ENCODE assay signal across 24 cellular contexts in genomic region chr1:6622396-6623152, GRCh38. TPM values are rescaled to one million over a fixed set of nuclear protein-coding genes. Genes with fewer than 3 reads are reported as not detected.
DNase-seq lines count a peak whose midpoint lies in the region; ATAC-seq and TF ChIP-seq lines count a peak whose summit lies in the region.
"Had no signal": no experiment of that assay in that cellular context is flagged by ENCODE, and none has a peak within 500 bp of the region (broad histone marks: within the 10 kb centered on the region; RNA-seq: fewer than 3 reads in every experiment).

No MANE protein-coding gene starts in this region.

- H3K79me2 ChIP-seq in parathyroid adenoma, result peaks cover 15% of the 10 kb centered on the region

- intact Hi-C loops in naive thymus-derived CD4-positive, alpha-beta T cell (cut with micrococcal nuclease), result no loop called here

- H3K27me3 Mint-ChIP-seq in HFFc6 (ENCODE audit: insufficient read depth), result peaks cover 8% of the 10 kb centered on the region
- H3K27me3 Mint-ChIP-seq in activated T-cell treated with anti-CD3 and anti-CD28 coated beads, Interleukin-2, amount 50 U/mL, for 24 hours, result no peaks in the 10 kb centered on the region
- no peaks in the 10 kb centered on the region for H3K27me3 Mint-ChIP-seq in naive thymus-derived CD4-positive, alpha-beta T cell
- H3K27me3 Mint-ChIP-seq: activated B cell treated with CpG ODN at 0.5 μM for 24 hours; activated CD4-positive, alpha-beta memory T cell treated with anti-CD3 and anti-CD28 coated beads for 36 hours; natural killer cell treated with Interleukin-12 subunit alpha and Interleukin-12 subunit beta and Interleukin-15 and Interleukin-18, amount 100 ng/mL, for 72 hours had no signal

- no peak for ATAC-seq in GM18868 (IDR thresholded peaks at IDR 0.05; ENCODE audit: unreplicated experiment)
- ATAC-seq in naive thymus-derived CD4-positive, alpha-beta T cell, result no peak
- ATAC-seq: natural killer cell treated with Interleukin-12 subunit alpha and Interleukin-12 subunit beta and Interleukin-15 and Interleukin-18, amount 100 ng/mL, for 72 hours; PC-3 had no signal

- DNase-seq in HFFc6 (no peak), epithelial cell of prostate (ENCODE audit: low read depth, low spot score) (no peak), AML-193 (lab: John Stamatoyannopoulos, UW) (no peak)
- DNase-seq in activated T-cell treated with anti-CD3 and anti-CD28 coated beads, Interleukin-2, amount 50 U/mL, for 24 hours, result no peak
- no peak for DNase-seq in naive thymus-derived CD4-positive, alpha-beta T cell
- DNase-seq: activated B cell treated with CpG ODN at 0.5 μM for 24 hours; activated CD4-positive, alpha-beta memory T cell treated with anti-CD3 and anti-CD28 coated beads for 36 hours; activated naive CD4-positive, alpha-beta T cell; C1 segment of cervical spinal cord; DMS 273 treated with DMSO at 0.1 percent for 48 hours; effector CD4-positive, alpha-beta T cell; GDM1; NCI-H1694 treated with DMSO at 0.1 percent for 48 hours; NCI-H2227 treated with DMSO at 0.1 percent for 48 hours; PC-3; small intestine; stimulated activated CD4-positive, alpha-beta T cell treated with anti-CD3 and anti-CD28 coated beads, Interleukin-4, amount 100 ng/mL, for 4 hours; stomach had no signal

- H3K9me3 Mint-ChIP-seq in HFFc6, result no peaks in the 10 kb centered on the region
- H3K9me3 Mint-ChIP-seq in activated T-cell treated with anti-CD3 and anti-CD28 coated beads, Interleukin-2, amount 50 U/mL, for 24 hours, result no peaks in the 10 kb centered on the region
- no peaks in the 10 kb centered on the region for H3K9me3 Mint-ChIP-seq in naive thymus-derived CD4-positive, alpha-beta T cell
- H3K9me3 Mint-ChIP-seq: activated B cell treated with CpG ODN at 0.5 μM for 24 hours; activated CD4-positive, alpha-beta memory T cell treated with anti-CD3 and anti-CD28 coated beads for 36 hours; natural killer cell treated with Interleukin-12 subunit alpha and Interleukin-12 subunit beta and Interleukin-15 and Interleukin-18, amount 100 ng/mL, for 72 hours; T-helper 1 cell treated with Interleukin-12 subunit alpha and Interleukin-12 subunit beta and Interleukin-4 antibody, amounts not matched to agents 30 μg/mL and 1 μg/mL, for 36 hours had no signal

- POLR2A ChIA-PET in naive thymus-derived CD4-positive, alpha-beta T cell (lab: Charles Lee), result interaction anchor here (0.6 to 14.2 kb wide), 3 partner anchors 19 to 71 kb away, joined by 3 to 246 read pairs (median 4); partner anchors contain the start of genes KLHL21 and ZBTB48

- H3K4me2 ChIP-seq in parathyroid adenoma (ENCODE audit: low read length), result peak overlapping the region; percentile 84

- H3K4me3 ChIP-seq in parathyroid adenoma (ENCODE audit: low read depth, low read length), result peak overlapping the region; percentile 58
- H3K4me3 ChIP-seq in naive thymus-derived CD4-positive, alpha-beta T cell (ENCODE audit: low read length), result no peak overlapping the region
- H3K4me3 ChIP-seq: ascending aorta, stomach had no signal

- TF ChIP-seq CTCF in 22Rv1 (IDR thresholded peaks at IDR 0.05) (no peak), HFFc6 (IDR thresholded peaks at IDR 0.05) (no peak), parathyroid adenoma (IDR thresholded peaks at IDR 0.05) (no peak)

- H3K9me3 ChIP-seq in parathyroid adenoma (ENCODE audit: control insufficient read depth, low read length), result no peaks in the 10 kb centered on the region
- no peaks in the 10 kb centered on the region for H3K9me3 ChIP-seq in naive thymus-derived CD4-positive, alpha-beta T cell (ENCODE audit: control insufficient read depth in 2 of 3, low read length in 3 of 3)
- H3K9me3 ChIP-seq: ascending aorta, stomach had no signal

- H3K4me1 ChIP-seq in parathyroid adenoma, result peaks cover 22% of the 10 kb centered on the region
- H3K4me1 ChIP-seq in naive thymus-derived CD4-positive, alpha-beta T cell (ENCODE audit: control insufficient read depth in 2 of 2, insufficient read depth in 2 of 2, low read length in 2 of 2), result peaks cover 13 to 18% of the 10 kb centered on the region in 2 donors

- H2AFZ ChIP-seq in parathyroid adenoma, result no peak overlapping the region

- CTCF ChIA-PET in naive thymus-derived CD4-positive, alpha-beta T cell (lab: Charles Lee), result interaction anchor here (1.2 to 2.0 kb wide), 3 partner anchors 18 to 21 kb away, joined by 3 to 7 read pairs (median 3); no protein-coding TSS in a partner anchor

- no peak overlapping the region for H3K4me3 Mint-ChIP-seq in HFFc6
- H3K4me3 Mint-ChIP-seq in activated T-cell treated with anti-CD3 and anti-CD28 coated beads, Interleukin-2, amount 50 U/mL, for 24 hours, result no peak overlapping the region
- H3K4me3 Mint-ChIP-seq in naive thymus-derived CD4-positive, alpha-beta T cell, result peak overlapping the region in 2 of 10 donors; percentile 2 to 9
- H3K4me3 Mint-ChIP-seq: activated B cell treated with CpG ODN at 0.5 μM for 24 hours; activated CD4-positive, alpha-beta memory T cell treated with anti-CD3 and anti-CD28 coated beads for 36 hours; natural killer cell treated with Interleukin-12 subunit alpha and Interleukin-12 subunit beta and Interleukin-15 and Interleukin-18, amount 100 ng/mL, for 72 hours had no signal

- H3K4me1 Mint-ChIP-seq in HFFc6 (ENCODE audit: low read depth), result peaks cover 37% of the 10 kb centered on the region
- H3K4me1 Mint-ChIP-seq in activated T-cell treated with anti-CD3 and anti-CD28 coated beads, Interleukin-2, amount 50 U/mL, for 24 hours (ENCODE audit: low read depth), result peaks cover 28% of the 10 kb centered on the region
- H3K4me1 Mint-ChIP-seq in naive thymus-derived CD4-positive, alpha-beta T cell, result peaks cover 5 to 27% (median 25%) of the 10 kb centered on the region in 7 donors

- H3K27ac ChIP-seq in 22Rv1 (0 out of 2 replicates have a peak overlapping the region, but pooled peaks have one; percentile 90), epithelial cell of prostate (peak overlapping the region; percentile 15), parathyroid adenoma (peak overlapping the region; percentile 87)
- no peak overlapping the region for H3K27ac ChIP-seq in naive thymus-derived CD4-positive, alpha-beta T cell (ENCODE audit: low read depth, low read length)
- H3K27ac ChIP-seq: ascending aorta had no signal

- H3K9ac ChIP-seq in parathyroid adenoma, result no peak overlapping the region

- peak overlapping the region; percentile 57 for H3K27ac Mint-ChIP-seq in HFFc6
- no peak overlapping the region for H3K27ac Mint-ChIP-seq in activated T-cell treated with anti-CD3 and anti-CD28 coated beads, Interleukin-2, amount 50 U/mL, for 24 hours
- H3K27ac Mint-ChIP-seq in naive thymus-derived CD4-positive, alpha-beta T cell, result peak overlapping the region in 1 of 9 donors; percentile 69
- H3K27ac Mint-ChIP-seq: activated B cell treated with CpG ODN at 0.5 μM for 24 hours; activated CD4-positive, alpha-beta memory T cell treated with anti-CD3 and anti-CD28 coated beads for 36 hours; natural killer cell treated with Interleukin-12 subunit alpha and Interleukin-12 subunit beta and Interleukin-15 and Interleukin-18, amount 100 ng/mL, for 72 hours had no signal

- peaks cover 42% of the 10 kb centered on the region for H3K36me3 Mint-ChIP-seq in HFFc6 (ENCODE audit: low read depth)
- H3K36me3 Mint-ChIP-seq in activated T-cell treated with anti-CD3 and anti-CD28 coated beads, Interleukin-2, amount 50 U/mL, for 24 hours (ENCODE audit: low read depth), result peaks cover 86% of the 10 kb centered on the region
- H3K36me3 Mint-ChIP-seq in naive thymus-derived CD4-positive, alpha-beta T cell, result peaks cover 0 to 9% (median 3%) of the 10 kb centered on the region in 5 donors
- H3K36me3 Mint-ChIP-seq: natural killer cell treated with Interleukin-12 subunit alpha and Interleukin-12 subunit beta and Interleukin-15 and Interleukin-18, amount 100 ng/mL, for 72 hours had no signal

- no peaks in the 10 kb centered on the region for H3K36me3 ChIP-seq in parathyroid adenoma (ENCODE audit: control insufficient read depth, insufficient read depth, low read length)
- peaks cover 0 to 39% (median 0%) of the 10 kb centered on the region in 3 experiments for H3K36me3 ChIP-seq in naive thymus-derived CD4-positive, alpha-beta T cell (ENCODE audit: control insufficient read depth in 2 of 3, insufficient read depth in 3 of 3, low read length in 3 of 3)

- H3K27me3 ChIP-seq in parathyroid adenoma (ENCODE audit: control insufficient read depth, insufficient read depth, low read length), result no peaks in the 10 kb centered on the region
- no peaks in the 10 kb centered on the region for H3K27me3 ChIP-seq in naive thymus-derived CD4-positive, alpha-beta T cell (ENCODE audit: control insufficient read depth in 2 of 2, insufficient read depth in 2 of 2, low read length in 2 of 2)
- H3K27me3 ChIP-seq: ascending aorta, stomach had no signal

RNA-seq across cellular contexts. Expression of gene THAP3, which starts 2.1 kb away (rescaled TPM):
- total RNA-seq in HFFc6 (2021; fragmentation: NEBNext Ultra II Directional; extraction: Animal tissue kit (Norgen Biotek cat#: 25700)), result 10 to 100 TPM; 12.9 to 18.2 (median 16.2) TPM
- total RNA-seq in naive thymus-derived CD4-positive, alpha-beta T cell, result 10 to 100 TPM; 14.1 to 30.5 (median 20.3) TPM
- 10 to 100 TPM; 18.7 to 31.8 TPM for polyA plus RNA-seq in naive thymus-derived CD4-positive, alpha-beta T cell

RNA-seq across cellular contexts. Expression of gene PHF13, which starts 9.0 kb away (rescaled TPM):
- total RNA-seq in HFFc6 (2021; fragmentation: NEBNext Ultra II Directional; extraction: Animal tissue kit (Norgen Biotek cat#: 25700)), result 10 to 100 TPM; 18.0 to 19.9 (median 19.0) TPM
- 10 to 100 TPM in 3 of 5 experiments, 1 to 10 TPM in 2; 7.7 to 14.3 (median 12.2) TPM for total RNA-seq in naive thymus-derived CD4-positive, alpha-beta T cell
- 1 to 10 TPM; 4.4 to 6.3 TPM for polyA plus RNA-seq in naive thymus-derived CD4-positive, alpha-beta T cell

RNA-seq across cellular contexts. Expression of gene KLHL21, which starts 19.9 kb away (rescaled TPM):
- 10 to 100 TPM; 21.1 to 31.5 (median 22.6) TPM for total RNA-seq in HFFc6 (2021; fragmentation: NEBNext Ultra II Directional; extraction: Animal tissue kit (Norgen Biotek cat#: 25700))
- total RNA-seq in naive thymus-derived CD4-positive, alpha-beta T cell, result 10 to 100 TPM; 25.2 to 58.1 (median 33.0) TPM
- polyA plus RNA-seq in naive thymus-derived CD4-positive, alpha-beta T cell, result 10 to 100 TPM; 17.2 to 31.1 TPM

RNA-seq across cellular contexts. Expression of gene ZBTB48, which starts 42.8 kb away (rescaled TPM):
- 10 to 100 TPM; 10.0 to 15.1 (median 11.3) TPM for total RNA-seq in HFFc6 (2021; fragmentation: NEBNext Ultra II Directional; extraction: Animal tissue kit (Norgen Biotek cat#: 25700))
- total RNA-seq in naive thymus-derived CD4-positive, alpha-beta T cell, result 10 to 100 TPM; 39.1 to 70.4 (median 62.2) TPM
- 10 to 100 TPM; 18.5 to 27.9 TPM for polyA plus RNA-seq in naive thymus-derived CD4-positive, alpha-beta T cell
